Comparison of ENCODE assay signal across 8 cellular contexts in genomic region chr19:52688931-52689796, GRCh38. TPM values are rescaled to one million over a fixed set of nuclear protein-coding genes. Genes with fewer than 3 reads are reported as not detected.
A peak's percentile ranks its signal among the peaks of the same experiment; 100 is the strongest.
DNase-seq lines count a peak whose midpoint lies in the region; ATAC-seq and TF ChIP-seq lines count a peak whose summit lies in the region.
"Not testable (repeated sequence)": the region's sequence is repeated elsewhere in the genome, so short reads cannot be mapped to it uniquely, and the experiment has no call there.

No MANE protein-coding gene starts in this region.

- H3K4me1 ChIP-seq in PC-3 (ENCODE audit: insufficient read depth, low read length) (peaks cover 37% of the 10 kb centered on the region), neural progenitor cell (peaks cover 13% of the 10 kb centered on the region)

- H3K9me2 ChIP-seq in PC-3 (replicated peaks; ENCODE audit: low read length) = not testable (repeated sequence)

- not testable (repeated sequence) for ATAC-seq in CD4-positive, alpha-beta T cell (ENCODE audit: poor library complexity); PC-3

- peak overlapping the region; percentile 90 for H3K4me3 Mint-ChIP-seq in CD4-positive, alpha-beta T cell
- peak overlapping the region; percentile 95 for H3K4me3 Mint-ChIP-seq in activated T-helper 2 cell treated with anti-CD3 and anti-CD28 coated beads, Interferon-gamma antibody, Interleukin-2, Interleukin-4, amounts not matched to agents 10 μg/mL and 5 μg/mL and 100 μg/mL, durations not matched to agents 14 hours and 24 hours and 36 hours (ENCODE audit: low read depth)
- peak overlapping the region; percentile 93 for H3K4me3 Mint-ChIP-seq in neural progenitor cell

- H2AFZ ChIP-seq in PC-3 (ENCODE audit: low read length) = peak overlapping the region; percentile 98
- peak overlapping the region; percentile 80 for H2AFZ ChIP-seq in neural progenitor cell (replicated peaks)

- intact Hi-C loops in CD4-positive, alpha-beta T cell (cut with DNase I, micrococcal nuclease); PC-3 (cut with micrococcal nuclease); activated T-helper 2 cell treated with anti-CD3 and anti-CD28 coated beads, Interferon-gamma antibody, Interleukin-2, Interleukin-4, amounts not matched to agents 10 μg/mL and 5 μg/mL and 100 μg/mL, durations not matched to agents 14 hours and 24 hours and 36 hours (cut with micrococcal nuclease); dorsolateral prefrontal cortex (cut with DNase I): not testable (repeated sequence)

- not testable (repeated sequence) for H3K9me3 ChIP-seq in CD4-positive, alpha-beta T cell (ENCODE audit: control insufficient read depth, low read length); PC-3 (ENCODE audit: low read length); iPS-18c (ENCODE audit: control insufficient read depth, insufficient read depth, low read length); neural progenitor cell (ENCODE audit: low read depth)

- H4K20me1 ChIP-seq in PC-3 (ENCODE audit: low read length); neural progenitor cell (ENCODE audit: low read depth): not testable (repeated sequence)

- not testable (repeated sequence) for H3F3A ChIP-seq in PC-3 (ENCODE audit: low read length, unreplicated experiment)
- peaks cover 36% of the 10 kb centered on the region for H3F3A ChIP-seq in neural progenitor cell (ENCODE audit: low read depth)

- peak overlapping the region; percentile 89 for H3K27ac Mint-ChIP-seq in CD4-positive, alpha-beta T cell
- peak overlapping the region; percentile 94 for H3K27ac Mint-ChIP-seq in activated T-helper 2 cell treated with anti-CD3 and anti-CD28 coated beads, Interferon-gamma antibody, Interleukin-2, Interleukin-4, amounts not matched to agents 10 μg/mL and 5 μg/mL and 100 μg/mL, durations not matched to agents 14 hours and 24 hours and 36 hours
- peak overlapping the region; percentile 48 for H3K27ac Mint-ChIP-seq in neural progenitor cell

- TF ChIP-seq CTCF in CD4-positive, alpha-beta T cell (IDR thresholded peaks at IDR 0.05); PC-3 (conservative IDR thresholded peaks at IDR 0.05; ENCODE audit: low read depth, low read length); dorsolateral prefrontal cortex (IDR thresholded peaks at IDR 0.05 in 54 of 56, conservative IDR thresholded peaks at IDR 0.05 in 2 of 56; ENCODE audit: low read depth in 1 of 56, partially characterized antibody in 56 of 56); neural progenitor cell (IDR thresholded peaks at IDR 0.05): not testable (repeated sequence)

- peak overlapping the region; percentile 96 for H3K9ac ChIP-seq in PC-3 (ENCODE audit: low read length)
- H3K9ac ChIP-seq in neural progenitor cell = peak overlapping the region; percentile 22

- H3K4me2 ChIP-seq in PC-3 (ENCODE audit: low read length) = peak overlapping the region; percentile 97
- peak overlapping the region; percentile 76 for H3K4me2 ChIP-seq in neural progenitor cell

- peaks cover 54% of the 10 kb centered on the region for H3K79me2 ChIP-seq in PC-3 (ENCODE audit: low read length)
- peaks cover 19% of the 10 kb centered on the region for H3K79me2 ChIP-seq in neural progenitor cell (ENCODE audit: low read depth)

- H3K36me3 ChIP-seq in PC-3 (ENCODE audit: low read depth, low read length) = peaks cover 11% of the 10 kb centered on the region
- H3K36me3 ChIP-seq in neural progenitor cell = not testable (repeated sequence)

- BruUV-seq in PC-3 (replicated peaks; lab: Mats Ljungman, UMichigan) = not testable (repeated sequence)

- H3K27me3 Mint-ChIP-seq in CD4-positive, alpha-beta T cell; activated T-helper 2 cell treated with anti-CD3 and anti-CD28 coated beads, Interferon-gamma antibody, Interleukin-2, Interleukin-4, amounts not matched to agents 10 μg/mL and 5 μg/mL and 100 μg/mL, durations not matched to agents 14 hours and 24 hours and 36 hours (ENCODE audit: low read depth); neural progenitor cell (ENCODE audit: insufficient read depth, low read depth): not testable (repeated sequence)

- not testable (repeated sequence) for DNase-seq in CD4-positive, alpha-beta T cell; PC-3; activated T-helper 2 cell treated with anti-CD3 and anti-CD28 coated beads, Interferon-gamma antibody, Interleukin-2, Interleukin-4, amounts not matched to agents 10 μg/mL and 5 μg/mL and 100 μg/mL, durations not matched to agents 14 hours and 24 hours and 36 hours (ENCODE audit: low spot score); dorsolateral prefrontal cortex; neural progenitor cell (ENCODE audit: low spot score)
- peak; percentile 16 for DNase-seq in KBM-7
- DNase-seq in superior temporal gyrus (ENCODE audit: extremely low spot score) = peak; percentile 26

- H3K36me3 Mint-ChIP-seq in CD4-positive, alpha-beta T cell (ENCODE audit: low read depth) = peaks cover 30% of the 10 kb centered on the region
- peaks cover 38% of the 10 kb centered on the region for H3K36me3 Mint-ChIP-seq in activated T-helper 2 cell treated with anti-CD3 and anti-CD28 coated beads, Interferon-gamma antibody, Interleukin-2, Interleukin-4, amounts not matched to agents 10 μg/mL and 5 μg/mL and 100 μg/mL, durations not matched to agents 14 hours and 24 hours and 36 hours (ENCODE audit: low read depth)
- H3K36me3 Mint-ChIP-seq in neural progenitor cell = peaks cover 18% of the 10 kb centered on the region

- not testable (repeated sequence) for H3K27me3 ChIP-seq in CD4-positive, alpha-beta T cell (ENCODE audit: control insufficient read depth, insufficient read depth, low read length); PC-3 (ENCODE audit: low read length); dorsolateral prefrontal cortex; neural progenitor cell

- not testable (repeated sequence) for H3K9me3 Mint-ChIP-seq in CD4-positive, alpha-beta T cell
- peaks cover 18% of the 10 kb centered on the region for H3K9me3 Mint-ChIP-seq in activated T-helper 2 cell treated with anti-CD3 and anti-CD28 coated beads, Interferon-gamma antibody, Interleukin-2, Interleukin-4, amounts not matched to agents 10 μg/mL and 5 μg/mL and 100 μg/mL, durations not matched to agents 14 hours and 24 hours and 36 hours
- H3K9me3 Mint-ChIP-seq in neural progenitor cell = peaks cover 31% of the 10 kb centered on the region

- in situ Hi-C loops in KBM-7 (cut with MboI; ENCODE audit: low pct_unique_long_range_greater_than_20kb, low sequenced_read_pairs) = not testable (repeated sequence)

- POLR2A ChIA-PET in CD4-positive, alpha-beta T cell (lab: Charles Lee); PC-3 (lab: Charles Lee; ENCODE audit: unreplicated experiment): not testable (repeated sequence)

- H3K4me1 Mint-ChIP-seq in CD4-positive, alpha-beta T cell (ENCODE audit: low read depth) = peaks cover 34% of the 10 kb centered on the region
- peaks cover 26% of the 10 kb centered on the region for H3K4me1 Mint-ChIP-seq in activated T-helper 2 cell treated with anti-CD3 and anti-CD28 coated beads, Interferon-gamma antibody, Interleukin-2, Interleukin-4, amounts not matched to agents 10 μg/mL and 5 μg/mL and 100 μg/mL, durations not matched to agents 14 hours and 24 hours and 36 hours (ENCODE audit: low read depth)
- H3K4me1 Mint-ChIP-seq in neural progenitor cell = peaks cover 19% of the 10 kb centered on the region

- H3K4me3 ChIP-seq in PC-3 (ENCODE audit: low read length) (peak overlapping the region; percentile 99), dorsolateral prefrontal cortex (peak overlapping the region in 58 of 59 donors; percentile 56 to 89 (median 72)), iPS-18c (ENCODE audit: insufficient read depth, low read depth, low read length) (peak overlapping the region; percentile 64; the same call in 1 of the 2 replicates), neural progenitor cell (peak overlapping the region; percentile 59)

- CTCF ChIA-PET in CD4-positive, alpha-beta T cell (lab: Charles Lee); PC-3 (lab: Charles Lee): not testable (repeated sequence)

- peak overlapping the region; percentile 58 for H3K27ac ChIP-seq in CD4-positive, alpha-beta T cell (ENCODE audit: low read depth, low read length)
- H3K27ac ChIP-seq in PC-3 (ENCODE audit: low read length) (peak overlapping the region; percentile 79), dorsolateral prefrontal cortex (peak overlapping the region in 55 of 59 donors; percentile 18 to 99 (median 89))
- not testable (repeated sequence) for H3K27ac ChIP-seq in neural progenitor cell

RNA-seq across cellular contexts. Expression of gene ZNF611, which starts 45.7 kb away (rescaled TPM):
- 10 to 100 TPM; 14.6 to 15.5 TPM for total RNA-seq in CD4-positive, alpha-beta T cell
- total RNA-seq in PC-3 (2014; rRNA removed) (8.4 and 12.7 TPM in 2 replicates), dorsolateral prefrontal cortex (10 to 100 TPM; 18.1 to 38.1 (median 26.2) TPM), neural progenitor cell (ENCODE audit: low replicate concordance) (12.5 and 19.9 TPM in 2 replicates)
- total RNA-seq in activated T-helper 2 cell treated with anti-CD3 and anti-CD28 coated beads, Interferon-gamma antibody, Interleukin-2, Interleukin-4, amounts not matched to agents 10 μg/mL and 5 μg/mL and 100 μg/mL, durations not matched to agents 14 hours and 24 hours and 36 hours = 15.6 and 17.3 TPM in 2 replicates

RNA-seq across cellular contexts. Expression of gene ZNF83, which starts 51.0 kb away (rescaled TPM):
- total RNA-seq in CD4-positive, alpha-beta T cell = 10 to 100 TPM; 58.7 to 60.2 TPM
- total RNA-seq in PC-3 (2014; rRNA removed) (32.9 and 45.4 TPM in 2 replicates), dorsolateral prefrontal cortex (100 to 1,000 TPM in 2 of 120 experiments, 10 to 100 TPM in 118; 30.2 to 101 (median 53.8) TPM), neural progenitor cell (ENCODE audit: low replicate concordance) (63.8 and 76.2 TPM in 2 replicates)
- total RNA-seq in activated T-helper 2 cell treated with anti-CD3 and anti-CD28 coated beads, Interferon-gamma antibody, Interleukin-2, Interleukin-4, amounts not matched to agents 10 μg/mL and 5 μg/mL and 100 μg/mL, durations not matched to agents 14 hours and 24 hours and 36 hours = 23.1 and 24.1 TPM in 2 replicates
